ENCODE assay signal across 1 cellular context in the genomic region with DNA sequence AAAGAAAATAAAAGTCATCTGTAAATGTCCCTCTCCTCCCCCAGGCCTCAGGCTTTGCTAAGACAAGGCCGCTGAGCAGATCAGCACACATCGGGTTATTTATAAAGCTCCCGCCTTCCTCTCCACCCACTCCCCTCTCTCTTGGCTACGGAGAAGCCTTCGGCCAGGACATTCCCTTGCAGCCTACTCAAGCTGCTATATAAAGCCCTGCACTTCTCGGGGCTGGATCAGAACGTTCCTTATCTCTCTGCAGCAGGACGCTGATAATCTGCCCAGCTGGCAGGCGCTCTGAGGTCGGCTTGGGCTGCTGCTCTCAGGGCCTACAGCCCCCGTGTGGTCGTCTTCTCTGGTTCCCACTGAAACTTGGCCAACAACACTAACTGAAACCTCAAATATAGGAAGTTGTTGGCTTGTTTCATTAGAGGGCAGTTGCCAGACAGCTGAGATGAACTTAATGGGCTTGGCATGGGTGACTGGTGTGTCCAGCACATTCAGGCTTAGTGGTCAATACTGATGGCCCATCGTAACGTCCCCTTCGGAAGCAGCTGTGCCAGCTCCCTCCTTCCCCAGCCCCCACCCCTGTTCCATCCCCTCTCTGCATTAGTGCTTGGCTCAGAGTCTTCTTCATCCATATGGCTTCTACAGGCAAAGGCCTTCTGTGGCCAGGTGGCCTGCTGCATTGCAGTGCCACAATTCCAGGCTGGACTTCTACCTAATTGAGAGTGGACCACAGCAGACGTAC.
TF ChIP-seq lines count a peak whose summit lies in the region.

No MANE protein-coding gene starts in this region.

TF ChIP-seq in GM12878, 131 proteins besides CTCF, POLR2A, EP300 and RAD21 (continued from another document and continues in another):
- no peak for TF ChIP-seq SMAD5 (IDR thresholded peaks at IDR 0.05; ENCODE audit: low read depth)
- no peak for TF ChIP-seq PAX8 (IDR thresholded peaks at IDR 0.05)
- TF ChIP-seq, protein P1, sequence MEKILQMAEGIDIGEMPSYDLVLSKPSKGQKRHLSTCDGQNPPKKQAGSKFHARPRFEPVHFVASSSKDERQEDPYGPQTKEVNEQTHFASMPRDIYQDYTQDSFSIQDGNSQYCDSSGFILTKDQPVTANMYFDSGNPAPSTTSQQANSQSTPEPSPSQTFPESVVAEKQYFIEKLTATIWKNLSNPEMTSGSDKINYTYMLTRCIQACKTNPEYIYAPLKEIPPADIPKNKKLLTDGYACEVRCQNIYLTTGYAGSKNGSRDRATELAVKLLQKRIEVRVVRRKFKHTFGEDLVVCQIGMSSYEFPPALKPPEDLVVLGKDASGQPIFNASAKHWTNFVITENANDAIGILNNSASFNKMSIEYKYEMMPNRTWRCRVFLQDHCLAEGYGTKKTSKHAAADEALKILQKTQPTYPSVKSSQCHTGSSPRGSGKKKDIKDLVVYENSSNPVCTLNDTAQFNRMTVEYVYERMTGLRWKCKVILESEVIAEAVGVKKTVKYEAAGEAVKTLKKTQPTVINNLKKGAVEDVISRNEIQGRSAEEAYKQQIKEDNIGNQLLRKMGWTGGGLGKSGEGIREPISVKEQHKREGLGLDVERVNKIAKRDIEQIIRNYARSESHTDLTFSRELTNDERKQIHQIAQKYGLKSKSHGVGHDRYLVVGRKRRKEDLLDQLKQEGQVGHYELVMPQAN (conservative IDR thresholded peaks at IDR 0.05), result no peak
- peak; percentile 81 for TF ChIP-seq NR2F1 (conservative IDR thresholded peaks at IDR 0.05)
- TF ChIP-seq, protein P2, sequence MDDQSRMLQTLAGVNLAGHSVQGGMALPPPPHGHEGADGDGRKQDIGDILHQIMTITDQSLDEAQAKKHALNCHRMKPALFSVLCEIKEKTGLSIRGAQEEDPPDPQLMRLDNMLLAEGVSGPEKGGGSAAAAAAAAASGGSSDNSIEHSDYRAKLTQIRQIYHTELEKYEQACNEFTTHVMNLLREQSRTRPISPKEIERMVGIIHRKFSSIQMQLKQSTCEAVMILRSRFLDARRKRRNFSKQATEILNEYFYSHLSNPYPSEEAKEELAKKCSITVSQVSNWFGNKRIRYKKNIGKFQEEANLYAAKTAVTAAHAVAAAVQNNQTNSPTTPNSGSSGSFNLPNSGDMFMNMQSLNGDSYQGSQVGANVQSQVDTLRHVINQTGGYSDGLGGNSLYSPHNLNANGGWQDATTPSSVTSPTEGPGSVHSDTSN (IDR thresholded peaks at IDR 0.05; ENCODE audit: insufficient replicate concordance, low read depth, low read length), result peak; percentile 7
- TF ChIP-seq, protein P3, sequence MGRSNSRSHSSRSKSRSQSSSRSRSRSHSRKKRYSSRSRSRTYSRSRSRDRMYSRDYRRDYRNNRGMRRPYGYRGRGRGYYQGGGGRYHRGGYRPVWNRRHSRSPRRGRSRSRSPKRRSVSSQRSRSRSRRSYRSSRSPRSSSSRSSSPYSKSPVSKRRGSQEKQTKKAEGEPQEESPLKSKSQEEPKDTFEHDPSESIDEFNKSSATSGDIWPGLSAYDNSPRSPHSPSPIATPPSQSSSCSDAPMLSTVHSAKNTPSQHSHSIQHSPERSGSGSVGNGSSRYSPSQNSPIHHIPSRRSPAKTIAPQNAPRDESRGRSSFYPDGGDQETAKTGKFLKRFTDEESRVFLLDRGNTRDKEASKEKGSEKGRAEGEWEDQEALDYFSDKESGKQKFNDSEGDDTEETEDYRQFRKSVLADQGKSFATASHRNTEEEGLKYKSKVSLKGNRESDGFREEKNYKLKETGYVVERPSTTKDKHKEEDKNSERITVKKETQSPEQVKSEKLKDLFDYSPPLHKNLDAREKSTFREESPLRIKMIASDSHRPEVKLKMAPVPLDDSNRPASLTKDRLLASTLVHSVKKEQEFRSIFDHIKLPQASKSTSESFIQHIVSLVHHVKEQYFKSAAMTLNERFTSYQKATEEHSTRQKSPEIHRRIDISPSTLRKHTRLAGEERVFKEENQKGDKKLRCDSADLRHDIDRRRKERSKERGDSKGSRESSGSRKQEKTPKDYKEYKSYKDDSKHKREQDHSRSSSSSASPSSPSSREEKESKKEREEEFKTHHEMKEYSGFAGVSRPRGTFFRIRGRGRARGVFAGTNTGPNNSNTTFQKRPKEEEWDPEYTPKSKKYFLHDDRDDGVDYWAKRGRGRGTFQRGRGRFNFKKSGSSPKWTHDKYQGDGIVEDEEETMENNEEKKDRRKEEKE (IDR thresholded peaks at IDR 0.05), result no peak
- TF ChIP-seq BRCA1 (IDR thresholded peaks at IDR 0.05; ENCODE audit: low read depth, low read length), result no peak
- no peak for TF ChIP-seq SUPT20H (IDR thresholded peaks at IDR 0.05; ENCODE audit: borderline replicate concordance, control insufficient read depth, low read depth, low read length)
- TF ChIP-seq MYC (IDR thresholded peaks at IDR 0.05; ENCODE audit: insufficient read depth, insufficient read length, insufficient replicate concordance, low read length, severe bottlenecking), result no peak
- TF ChIP-seq NFXL1 (IDR thresholded peaks at IDR 0.05; ENCODE audit: borderline replicate concordance), result no peak
- 0 out of 2 replicates have a peak, but pooled peaks have one; percentile 44 for TF ChIP-seq POLR2AphosphoS5 (IDR thresholded peaks at IDR 0.05; ENCODE audit: low read length)
- TF ChIP-seq DPF2 (IDR thresholded peaks at IDR 0.05), result peak; percentile 85
- TF ChIP-seq, protein P4, sequence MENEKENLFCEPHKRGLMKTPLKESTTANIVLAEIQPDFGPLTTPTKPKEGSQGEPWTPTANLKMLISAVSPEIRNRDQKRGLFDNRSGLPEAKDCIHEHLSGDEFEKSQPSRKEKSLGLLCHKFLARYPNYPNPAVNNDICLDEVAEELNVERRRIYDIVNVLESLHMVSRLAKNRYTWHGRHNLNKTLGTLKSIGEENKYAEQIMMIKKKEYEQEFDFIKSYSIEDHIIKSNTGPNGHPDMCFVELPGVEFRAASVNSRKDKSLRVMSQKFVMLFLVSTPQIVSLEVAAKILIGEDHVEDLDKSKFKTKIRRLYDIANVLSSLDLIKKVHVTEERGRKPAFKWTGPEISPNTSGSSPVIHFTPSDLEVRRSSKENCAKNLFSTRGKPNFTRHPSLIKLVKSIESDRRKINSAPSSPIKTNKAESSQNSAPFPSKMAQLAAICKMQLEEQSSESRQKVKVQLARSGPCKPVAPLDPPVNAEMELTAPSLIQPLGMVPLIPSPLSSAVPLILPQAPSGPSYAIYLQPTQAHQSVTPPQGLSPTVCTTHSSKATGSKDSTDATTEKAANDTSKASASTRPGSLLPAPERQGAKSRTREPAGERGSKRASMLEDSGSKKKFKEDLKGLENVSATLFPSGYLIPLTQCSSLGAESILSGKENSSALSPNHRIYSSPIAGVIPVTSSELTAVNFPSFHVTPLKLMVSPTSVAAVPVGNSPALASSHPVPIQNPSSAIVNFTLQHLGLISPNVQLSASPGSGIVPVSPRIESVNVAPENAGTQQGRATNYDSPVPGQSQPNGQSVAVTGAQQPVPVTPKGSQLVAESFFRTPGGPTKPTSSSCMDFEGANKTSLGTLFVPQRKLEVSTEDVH (IDR thresholded peaks at IDR 0.05; ENCODE audit: low read depth, partially characterized antibody), result no peak
- no peak for TF ChIP-seq NR2C1 (IDR thresholded peaks at IDR 0.05)
- TF ChIP-seq, protein P5, sequence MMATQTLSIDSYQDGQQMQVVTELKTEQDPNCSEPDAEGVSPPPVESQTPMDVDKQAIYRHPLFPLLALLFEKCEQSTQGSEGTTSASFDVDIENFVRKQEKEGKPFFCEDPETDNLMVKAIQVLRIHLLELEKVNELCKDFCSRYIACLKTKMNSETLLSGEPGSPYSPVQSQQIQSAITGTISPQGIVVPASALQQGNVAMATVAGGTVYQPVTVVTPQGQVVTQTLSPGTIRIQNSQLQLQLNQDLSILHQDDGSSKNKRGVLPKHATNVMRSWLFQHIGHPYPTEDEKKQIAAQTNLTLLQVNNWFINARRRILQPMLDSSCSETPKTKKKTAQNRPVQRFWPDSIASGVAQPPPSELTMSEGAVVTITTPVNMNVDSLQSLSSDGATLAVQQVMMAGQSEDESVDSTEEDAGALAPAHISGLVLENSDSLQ (IDR thresholded peaks at IDR 0.05), result no peak
- no peak for TF ChIP-seq MXI1 (IDR thresholded peaks at IDR 0.05; ENCODE audit: low read depth, low read length)
- TF ChIP-seq ESRRA (IDR thresholded peaks at IDR 0.05; ENCODE audit: low read length), result 0 out of 2 replicates have a peak, but pooled peaks have one; percentile 51
- peak; percentile 54 for TF ChIP-seq SMAD1 (IDR thresholded peaks at IDR 0.05; ENCODE audit: low read depth, partially characterized antibody)
- TF ChIP-seq NBN (IDR thresholded peaks at IDR 0.05), result peak; percentile 83
- TF ChIP-seq SREBF2 (IDR thresholded peaks at IDR 0.05; ENCODE audit: low read length), result no peak
- TF ChIP-seq, protein P6, sequence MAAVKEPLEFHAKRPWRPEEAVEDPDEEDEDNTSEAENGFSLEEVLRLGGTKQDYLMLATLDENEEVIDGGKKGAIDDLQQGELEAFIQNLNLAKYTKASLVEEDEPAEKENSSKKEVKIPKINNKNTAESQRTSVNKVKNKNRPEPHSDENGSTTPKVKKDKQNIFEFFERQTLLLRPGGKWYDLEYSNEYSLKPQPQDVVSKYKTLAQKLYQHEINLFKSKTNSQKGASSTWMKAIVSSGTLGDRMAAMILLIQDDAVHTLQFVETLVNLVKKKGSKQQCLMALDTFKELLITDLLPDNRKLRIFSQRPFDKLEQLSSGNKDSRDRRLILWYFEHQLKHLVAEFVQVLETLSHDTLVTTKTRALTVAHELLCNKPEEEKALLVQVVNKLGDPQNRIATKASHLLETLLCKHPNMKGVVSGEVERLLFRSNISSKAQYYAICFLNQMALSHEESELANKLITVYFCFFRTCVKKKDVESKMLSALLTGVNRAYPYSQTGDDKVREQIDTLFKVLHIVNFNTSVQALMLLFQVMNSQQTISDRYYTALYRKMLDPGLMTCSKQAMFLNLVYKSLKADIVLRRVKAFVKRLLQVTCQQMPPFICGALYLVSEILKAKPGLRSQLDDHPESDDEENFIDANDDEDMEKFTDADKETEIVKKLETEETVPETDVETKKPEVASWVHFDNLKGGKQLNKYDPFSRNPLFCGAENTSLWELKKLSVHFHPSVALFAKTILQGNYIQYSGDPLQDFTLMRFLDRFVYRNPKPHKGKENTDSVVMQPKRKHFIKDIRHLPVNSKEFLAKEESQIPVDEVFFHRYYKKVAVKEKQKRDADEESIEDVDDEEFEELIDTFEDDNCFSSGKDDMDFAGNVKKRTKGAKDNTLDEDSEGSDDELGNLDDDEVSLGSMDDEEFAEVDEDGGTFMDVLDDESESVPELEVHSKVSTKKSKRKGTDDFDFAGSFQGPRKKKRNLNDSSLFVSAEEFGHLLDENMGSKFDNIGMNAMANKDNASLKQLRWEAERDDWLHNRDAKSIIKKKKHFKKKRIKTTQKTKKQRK (IDR thresholded peaks at IDR 0.05; ENCODE audit: low read depth, low read length), result no peak
- peak in 1 of 2 experiments; percentile 35; a peak in 1 of 3 replicates for TF ChIP-seq EGR1 (IDR thresholded peaks at IDR 0.05; ENCODE audit: borderline replicate concordance in 1 of 2, low read depth in 2 of 2, low read length in 2 of 2)
- TF ChIP-seq SIX5 (IDR thresholded peaks at IDR 0.05; ENCODE audit: low read depth, low read length, severe bottlenecking), result no peak
- TF ChIP-seq, protein P7, sequence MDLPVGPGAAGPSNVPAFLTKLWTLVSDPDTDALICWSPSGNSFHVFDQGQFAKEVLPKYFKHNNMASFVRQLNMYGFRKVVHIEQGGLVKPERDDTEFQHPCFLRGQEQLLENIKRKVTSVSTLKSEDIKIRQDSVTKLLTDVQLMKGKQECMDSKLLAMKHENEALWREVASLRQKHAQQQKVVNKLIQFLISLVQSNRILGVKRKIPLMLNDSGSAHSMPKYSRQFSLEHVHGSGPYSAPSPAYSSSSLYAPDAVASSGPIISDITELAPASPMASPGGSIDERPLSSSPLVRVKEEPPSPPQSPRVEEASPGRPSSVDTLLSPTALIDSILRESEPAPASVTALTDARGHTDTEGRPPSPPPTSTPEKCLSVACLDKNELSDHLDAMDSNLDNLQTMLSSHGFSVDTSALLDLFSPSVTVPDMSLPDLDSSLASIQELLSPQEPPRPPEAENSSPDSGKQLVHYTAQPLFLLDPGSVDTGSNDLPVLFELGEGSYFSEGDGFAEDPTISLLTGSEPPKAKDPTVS (IDR thresholded peaks at IDR 0.05; ENCODE audit: low read depth, low read length), result no peak
- TF ChIP-seq ATF7 (IDR thresholded peaks at IDR 0.05; ENCODE audit: low read depth), result peak; percentile 53; the same call in 1 of the 2 replicates
- TF ChIP-seq ZZZ3 (IDR thresholded peaks at IDR 0.05; ENCODE audit: control insufficient read depth, insufficient read length, low read depth), result no peak
- TF ChIP-seq, protein P8, sequence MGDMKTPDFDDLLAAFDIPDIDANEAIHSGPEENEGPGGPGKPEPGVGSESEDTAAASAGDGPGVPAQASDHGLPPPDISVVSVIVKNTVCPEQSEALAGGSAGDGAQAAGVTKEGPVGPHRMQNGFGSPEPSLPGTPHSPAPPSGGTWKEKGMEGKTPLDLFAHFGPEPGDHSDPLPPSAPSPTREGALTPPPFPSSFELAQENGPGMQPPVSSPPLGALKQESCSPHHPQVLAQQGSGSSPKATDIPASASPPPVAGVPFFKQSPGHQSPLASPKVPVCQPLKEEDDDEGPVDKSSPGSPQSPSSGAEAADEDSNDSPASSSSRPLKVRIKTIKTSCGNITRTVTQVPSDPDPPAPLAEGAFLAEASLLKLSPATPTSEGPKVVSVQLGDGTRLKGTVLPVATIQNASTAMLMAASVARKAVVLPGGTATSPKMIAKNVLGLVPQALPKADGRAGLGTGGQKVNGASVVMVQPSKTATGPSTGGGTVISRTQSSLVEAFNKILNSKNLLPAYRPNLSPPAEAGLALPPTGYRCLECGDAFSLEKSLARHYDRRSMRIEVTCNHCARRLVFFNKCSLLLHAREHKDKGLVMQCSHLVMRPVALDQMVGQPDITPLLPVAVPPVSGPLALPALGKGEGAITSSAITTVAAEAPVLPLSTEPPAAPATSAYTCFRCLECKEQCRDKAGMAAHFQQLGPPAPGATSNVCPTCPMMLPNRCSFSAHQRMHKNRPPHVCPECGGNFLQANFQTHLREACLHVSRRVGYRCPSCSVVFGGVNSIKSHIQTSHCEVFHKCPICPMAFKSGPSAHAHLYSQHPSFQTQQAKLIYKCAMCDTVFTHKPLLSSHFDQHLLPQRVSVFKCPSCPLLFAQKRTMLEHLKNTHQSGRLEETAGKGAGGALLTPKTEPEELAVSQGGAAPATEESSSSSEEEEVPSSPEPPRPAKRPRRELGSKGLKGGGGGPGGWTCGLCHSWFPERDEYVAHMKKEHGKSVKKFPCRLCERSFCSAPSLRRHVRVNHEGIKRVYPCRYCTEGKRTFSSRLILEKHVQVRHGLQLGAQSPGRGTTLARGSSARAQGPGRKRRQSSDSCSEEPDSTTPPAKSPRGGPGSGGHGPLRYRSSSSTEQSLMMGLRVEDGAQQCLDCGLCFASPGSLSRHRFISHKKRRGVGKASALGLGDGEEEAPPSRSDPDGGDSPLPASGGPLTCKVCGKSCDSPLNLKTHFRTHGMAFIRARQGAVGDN (IDR thresholded peaks at IDR 0.05), result peak; percentile 68
- TF ChIP-seq SIN3A (IDR thresholded peaks at IDR 0.05; ENCODE audit: low read depth, low read length), result no peak
